In the genomic region with DNA sequence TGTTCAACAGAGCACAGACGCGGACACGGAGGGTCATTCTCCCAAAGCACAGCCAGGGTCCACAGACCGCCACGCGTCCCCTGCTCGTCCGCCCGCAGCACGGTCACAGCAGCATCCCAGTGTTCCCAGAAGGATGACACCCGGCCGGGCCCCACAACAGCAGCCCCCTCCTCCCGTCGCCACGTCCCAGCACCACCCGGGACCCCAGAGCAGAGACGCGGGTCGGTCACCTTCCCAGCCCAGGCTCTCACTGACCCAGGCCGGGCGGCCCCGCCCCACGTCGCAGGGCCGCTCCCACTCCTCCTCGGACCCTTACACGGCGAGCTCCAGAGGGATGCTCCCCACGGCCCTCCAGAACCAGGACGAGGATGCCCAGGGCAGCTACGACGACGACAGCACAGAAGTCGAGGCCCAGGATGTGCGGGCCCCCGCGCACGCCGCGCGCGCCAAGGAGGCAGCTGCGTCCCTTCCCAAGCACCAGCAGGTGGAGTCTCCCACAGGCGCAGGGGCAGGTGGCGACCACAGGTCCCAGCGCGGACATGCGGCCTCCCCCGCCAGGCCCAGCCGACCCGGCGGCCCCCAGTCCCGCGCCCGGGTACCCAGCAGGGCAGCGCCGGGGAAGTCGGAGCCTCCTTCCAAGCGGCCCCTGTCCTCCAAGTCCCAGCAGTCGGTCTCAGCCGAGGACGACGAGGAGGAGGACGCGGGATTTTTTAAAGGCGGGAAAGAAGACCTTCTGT, we compare ENCODE assay signal across 14 cellular contexts.
DNase-seq lines count a peak whose midpoint lies in the region; ATAC-seq and TF ChIP-seq lines count a peak whose summit lies in the region.
"Had no signal": no experiment of that assay in that cellular context is flagged by ENCODE, and none has a peak within 500 bp of the region (broad histone marks: within the 10 kb centered on the region; RNA-seq: fewer than 3 reads in every experiment).

No MANE protein-coding gene starts in this region.

- 0 to 18% methylated on average over 1 to 60 of the region's 66 CpGs for WGBS in body of pancreas, 2 donors

- H3K27ac ChIP-seq in body of pancreas (peak overlapping the region in 3 of 4 donors; percentile 9 to 49 (median 24)), iPS-20b (ENCODE audit: low read length) (no peak overlapping the region), OCI-LY7 (ENCODE audit: low read depth, low read length, poor library complexity, severe bottlenecking) (no peak overlapping the region)
- H3K27ac ChIP-seq: thyroid gland, VCaP had no signal

- no peak overlapping the region; the same call in 1 of the 2 replicates for H3K4me3 ChIP-seq in H7 (ENCODE audit: insufficient read depth, low read depth, low read length)
- peak overlapping the region in 1 of 2 donors; percentile 27 for H3K4me3 ChIP-seq in body of pancreas
- H3K4me3 ChIP-seq in iPS-20b (ENCODE audit: low read length) = peak overlapping the region; percentile 35; the same call in 1 of the 2 replicates
- H3K4me3 ChIP-seq in OCI-LY7 (ENCODE audit: low read depth, low read length, poor library complexity, severe bottlenecking) = no peak overlapping the region
- H3K4me3 ChIP-seq: lung, thyroid gland had no signal

- peak; percentile 31 to 39 (median 34) for TF ChIP-seq POLR2A in body of pancreas (IDR thresholded peaks at IDR 0.05)

- POLR2A ChIA-PET in OCI-LY7 (lab: Charles Lee) = interaction anchor here (0.6 kb wide), 1 partner anchor 70 kb away, joined by 3 read pairs; no protein-coding TSS in a partner anchor

- peak; percentile 90 for ATAC-seq in body of pancreas
- peak; percentile 22 for ATAC-seq in omental fat pad (ENCODE audit: low FRiP score)

- H3K9me3 ChIP-seq in body of pancreas (no peaks in the 10 kb centered on the region), iPS-20b (ENCODE audit: insufficient read depth, low read depth, low read length) (no peaks in the 10 kb centered on the region), OCI-LY7 (ENCODE audit: low read length) (no peaks in the 10 kb centered on the region)
- H3K9me3 ChIP-seq: thyroid gland had no signal

- H3K4me2 ChIP-seq in OCI-LY7 (ENCODE audit: low read length) = no peak overlapping the region

- H3K9ac ChIP-seq in iPS-20b (ENCODE audit: low read depth, low read length) = no peak overlapping the region

- peak; percentile 89 for DNase-seq in H7
- peak; percentile 70 to 79 (median 74) for DNase-seq in body of pancreas
- DNase-seq in omental fat pad (ENCODE audit: low spot score) = no peak
- DNase-seq in NCI-H1092 (lab: John Stamatoyannopoulos, UW) = no peak
- DNase-seq in NCI-H2081 (lab: John Stamatoyannopoulos, UW) = no peak
- DNase-seq in effector CD4-positive, alpha-beta T cell = no peak
- DNase-seq in OCI-LY7 (ENCODE audit: low spot score) = no peak
- DNase-seq: activated gamma-delta T cell treated with Interleukin-2 at 50 U/mL for 16 hours; MM.1S; stimulated activated CD4-positive, alpha-beta T cell treated with anti-CD3 and anti-CD28 coated beads, Interleukin-15, amount 100 ng/mL, for 24 hours; thyroid gland had no signal

- TF ChIP-seq CTCF in body of pancreas (IDR thresholded peaks at IDR 0.05) = peak in 5 of 7 experiments; percentile 8 to 34 (median 16)
- no peak for TF ChIP-seq CTCF in omental fat pad (IDR thresholded peaks at IDR 0.05)
- no peak for TF ChIP-seq CTCF in OCI-LY7 (conservative IDR thresholded peaks at IDR 0.05; ENCODE audit: low read length)

- CTCF ChIA-PET in OCI-LY7 (lab: Charles Lee; ENCODE audit: unreplicated experiment) = no interaction called here

- no peaks in the 10 kb centered on the region for H4K20me1 ChIP-seq in OCI-LY7 (ENCODE audit: insufficient read depth, low read length)

- H3K36me3 ChIP-seq in H7 (replicated peaks; ENCODE audit: control insufficient read depth, insufficient read depth, low read length) (no peaks in the 10 kb centered on the region), body of pancreas (replicated peaks in 1 of 2; ENCODE audit: insufficient read depth in 1 of 2, low read depth in 2 of 2) (no peaks in the 10 kb centered on the region), iPS-20b (ENCODE audit: insufficient read depth, low read depth, low read length) (no peaks in the 10 kb centered on the region), OCI-LY7 (ENCODE audit: insufficient read depth, low read length) (no peaks in the 10 kb centered on the region)
- H3K36me3 ChIP-seq: thyroid gland had no signal

- no TSS peak for BruUV-seq in OCI-LY7 (replicated peaks; lab: Mats Ljungman, UMichigan)

- H3K27me3 ChIP-seq in H7 (ENCODE audit: control insufficient read depth, insufficient read depth, low read length) (peaks cover 12% of the 10 kb centered on the region; the same call in 1 of the 2 replicates), body of pancreas (no peaks in the 10 kb centered on the region), iPS-20b (ENCODE audit: insufficient read depth, low read length) (peaks cover 53% of the 10 kb centered on the region)
- H3K27me3 ChIP-seq: thyroid gland had no signal

- H3K4me1 ChIP-seq in body of pancreas (peaks cover 14% of the 10 kb centered on the region), iPS-20b (ENCODE audit: insufficient read depth, low read length) (no peaks in the 10 kb centered on the region), OCI-LY7 (ENCODE audit: insufficient read depth, low read length, poor library complexity, severe bottlenecking) (no peaks in the 10 kb centered on the region)
- H3K4me1 ChIP-seq: thyroid gland had no signal

- H3K79me2 ChIP-seq in OCI-LY7 (ENCODE audit: insufficient read depth, low read depth, low read length) = no peaks in the 10 kb centered on the region

- no peak overlapping the region for H2AFZ ChIP-seq in OCI-LY7 (ENCODE audit: low read length)

- intact Hi-C loops in body of pancreas (cut with DNase I) = no loop called here
- intact Hi-C loops in OCI-LY7 (cut with micrococcal nuclease; ENCODE audit: unreplicated experiment) = no loop called here

- no peaks in the 10 kb centered on the region for H3K9me2 ChIP-seq in OCI-LY7 (ENCODE audit: insufficient read depth, low read length)

Comparison
In these comparisons a context has a peak if more than half of its experiments do, and no peak if none do; other contexts are left out.
1. DNase-seq: peak in H7 (single experiment) and body of pancreas (4 of 4); none in omental fat pad (single experiment), NCI-H1092 (single experiment), NCI-H2081 (0 of 2), effector CD4-positive, alpha-beta T cell (single experiment) and OCI-LY7 (single experiment).
2. H3K27ac ChIP-seq: peak in body of pancreas (3 of 4); none in iPS-20b (single experiment) and OCI-LY7 (single experiment).
3. CTCF ChIP-seq: peak in body of pancreas (5 of 7); none in omental fat pad (0 of 3) and OCI-LY7 (single experiment).